Comparison of ENCODE assay signal across 31 cellular contexts in the genomic region with DNA sequence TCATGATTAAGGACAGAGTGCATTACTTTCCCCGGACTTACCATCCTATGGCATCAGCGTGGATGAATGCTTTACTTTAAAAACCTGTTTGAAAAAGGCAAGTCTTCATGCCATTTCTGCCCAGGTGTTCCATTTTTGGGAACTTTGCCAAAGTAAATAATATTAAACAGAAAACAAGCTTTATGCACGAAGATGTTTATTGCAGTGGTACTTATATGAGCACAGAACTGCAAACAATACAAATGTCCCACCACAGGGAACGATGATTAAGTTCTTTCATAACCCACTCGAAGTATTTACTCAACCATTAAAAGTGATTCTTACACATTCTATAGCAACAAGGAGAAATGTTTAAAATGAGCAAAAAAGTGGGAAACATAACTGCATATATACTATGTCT.
DNase-seq lines count a peak whose midpoint lies in the region; ATAC-seq and TF ChIP-seq lines count a peak whose summit lies in the region.
"Had no signal": no experiment of that assay in that cellular context is flagged by ENCODE, and none has a peak within 500 bp of the region (broad histone marks: within the 10 kb centered on the region; RNA-seq: fewer than 3 reads in every experiment).

No MANE protein-coding gene starts in this region.

- no peaks in the 10 kb centered on the region for H3F3A ChIP-seq in PC-3 (ENCODE audit: low read length, unreplicated experiment)

- H3K27me3 Mint-ChIP-seq in WTC11 (ENCODE audit: low read depth) = no peaks in the 10 kb centered on the region
- H3K27me3 Mint-ChIP-seq: activated CD4-positive, alpha-beta T cell treated with anti-CD3 and anti-CD28 coated beads, Interleukin-2, amount 10 ng/mL, durations not matched to agents 7 days and 5 days; stimulated activated memory B cell treated with anti-CD40 and anti-IgM and Interleukin-4, amounts not matched to agents 10 μg/mL and 1 μg/mL and 100 μg/mL, for 72 hours had no signal

- no peaks in the 10 kb centered on the region for H3K4me1 Mint-ChIP-seq in WTC11
- H3K4me1 Mint-ChIP-seq: activated B cell treated with CpG ODN at 0.5 μM for 24 hours; activated CD4-positive, alpha-beta T cell treated with anti-CD3 and anti-CD28 coated beads, Interleukin-2, amount 10 ng/mL, durations not matched to agents 7 days and 5 days; memory B cell; stimulated activated memory B cell treated with anti-CD40 and anti-IgM and Interleukin-4, amounts not matched to agents 10 μg/mL and 1 μg/mL and 100 μg/mL, for 72 hours had no signal

- no peak overlapping the region for H3K9ac ChIP-seq in PC-3 (ENCODE audit: low read length)
- H3K9ac ChIP-seq: KMS-11 had no signal

- H4K20me1 ChIP-seq in PC-3 (ENCODE audit: low read length) = no peaks in the 10 kb centered on the region

- H3K9me3 ChIP-seq in PC-3 (ENCODE audit: low read length) = no peaks in the 10 kb centered on the region
- H3K9me3 ChIP-seq: colonic mucosa, transverse colon had no signal

- H3K9me3 Mint-ChIP-seq in WTC11 = peaks cover 23% of the 10 kb centered on the region; the same call in 1 of the 2 replicates
- H3K9me3 Mint-ChIP-seq: activated B cell treated with CpG ODN at 0.5 μM for 24 hours; activated CD4-positive, alpha-beta T cell treated with anti-CD3 and anti-CD28 coated beads, Interleukin-2, amount 10 ng/mL, durations not matched to agents 7 days and 5 days; activated naive CD4-positive, alpha-beta T cell treated with anti-CD3 and anti-CD28 coated beads, Interleukin-2, amount 50 U/mL, for 72 hours; CD8-positive, alpha-beta T cell; memory B cell; nephron progenitor cell; stimulated activated memory B cell treated with anti-CD40 and anti-IgM and Interleukin-4, amounts not matched to agents 10 μg/mL and 1 μg/mL and 100 μg/mL, for 72 hours had no signal

- POLR2A ChIA-PET in PC-3 (lab: Charles Lee; ENCODE audit: unreplicated experiment) (no interaction called here), WTC11 (lab: Charles Lee) (no interaction called here)

- H3K27ac ChIP-seq in PC-3 (ENCODE audit: low read length) = peak overlapping the region; percentile 70
- H3K27ac ChIP-seq: cardiac muscle cell, colonic mucosa, HL-60, KMS-11, SK-N-MC, transverse colon had no signal

- intact Hi-C loops in PC-3 (cut with micrococcal nuclease) = no loop called here

- H3K79me2 ChIP-seq in PC-3 (ENCODE audit: low read length) = no peaks in the 10 kb centered on the region

- no peak for TF ChIP-seq CTCF in PC-3 (conservative IDR thresholded peaks at IDR 0.05; ENCODE audit: low read depth, low read length)
- no peak for TF ChIP-seq CTCF in WTC11 (IDR thresholded peaks at IDR 0.05)

- DNase-seq in COLO668 (lab: John Stamatoyannopoulos, UW; ENCODE audit: unreplicated experiment) (peak; percentile 23), HT-29 (ENCODE audit: low spot score) (peak; percentile 9), NCI-H2081 treated with DMSO at 0.1 percent for 48 hours (lab: John Stamatoyannopoulos, UW) (peak; percentile 65), PC-3 (peak; percentile 74), WTC11 (ENCODE audit: low spot score) (no peak), NCI-H510A treated with DMSO at 0.1 percent for 48 hours (lab: John Stamatoyannopoulos, UW) (no peak), amniotic stem cell (lab: John Stamatoyannopoulos, UW) (no peak)
- no peak for DNase-seq in stimulated activated CD4-positive, alpha-beta T cell treated with anti-CD3 and anti-CD28 coated beads, Interleukin-1b, Interleukin-23, amount 100 ng/mL, for 48 hours
- DNase-seq: activated B cell treated with CpG ODN at 0.5 μM for 24 hours; activated CD4-positive, alpha-beta T cell treated with anti-CD3 and anti-CD28 coated beads, Interleukin-2, amount 10 ng/mL, durations not matched to agents 7 days and 5 days; activated effector memory CD4-positive, alpha-beta T cell treated with Interleukin-2 at 50 U/mL for 16 hours; activated T-cell treated with anti-CD3 and anti-CD28 coated beads, Interleukin-2, amount 50 U/mL, for 1 hour; aorta; colonic mucosa; effector CD4-positive, alpha-beta T cell; hypothalamus; left cardiac atrium; NCI-H524 treated with DMSO at 0.1 percent for 48 hours; nephron progenitor cell; retina; RPMI8226; T-helper 1 cell; transverse colon had no signal

- H3K4me1 ChIP-seq in PC-3 (ENCODE audit: insufficient read depth, low read length) = peaks cover 16% of the 10 kb centered on the region
- H3K4me1 ChIP-seq: colonic mucosa, transverse colon had no signal

- H3K27me3 ChIP-seq in PC-3 (ENCODE audit: low read length) = no peaks in the 10 kb centered on the region
- H3K27me3 ChIP-seq: cardiac muscle cell, colonic mucosa, transverse colon had no signal

- BruUV-seq in PC-3 (replicated peaks; lab: Mats Ljungman, UMichigan) = no TSS peak

- no peak overlapping the region for H3K27ac Mint-ChIP-seq in WTC11
- H3K27ac Mint-ChIP-seq: activated B cell treated with CpG ODN at 0.5 μM for 24 hours; activated CD4-positive, alpha-beta T cell treated with anti-CD3 and anti-CD28 coated beads, Interleukin-2, amount 10 ng/mL, durations not matched to agents 7 days and 5 days; CD8-positive, alpha-beta T cell; memory B cell; nephron progenitor cell; stimulated activated memory B cell treated with anti-CD40 and anti-IgM and Interleukin-4, amounts not matched to agents 10 μg/mL and 1 μg/mL and 100 μg/mL, for 72 hours had no signal

- no peaks in the 10 kb centered on the region for H3K9me2 ChIP-seq in PC-3 (replicated peaks; ENCODE audit: low read length)

- H2AFZ ChIP-seq in PC-3 (ENCODE audit: low read length) = no peak overlapping the region

- CTCF ChIA-PET in PC-3 (lab: Charles Lee) (no interaction called here), WTC11 (lab: Charles Lee) (interaction anchor here (2.5 kb wide), 1 partner anchor 142 kb away, joined by 11 read pairs; no protein-coding TSS in a partner anchor)

- no peaks in the 10 kb centered on the region for H3K36me3 ChIP-seq in PC-3 (ENCODE audit: low read depth, low read length)
- H3K36me3 ChIP-seq: cardiac muscle cell, colonic mucosa, transverse colon had no signal

- ATAC-seq in PC-3 = no peak
- ATAC-seq in WTC11 = no peak
- ATAC-seq: activated naive CD4-positive, alpha-beta T cell treated with anti-CD3 and anti-CD28 coated beads, Interleukin-2, amount 50 U/mL, for 72 hours; CD8-positive, alpha-beta T cell; left cardiac atrium; stimulated activated memory B cell treated with anti-CD40 and anti-IgM and Interleukin-4, amounts not matched to agents 10 μg/mL and 1 μg/mL and 100 μg/mL, for 72 hours had no signal

- no peaks in the 10 kb centered on the region for H3K36me3 Mint-ChIP-seq in WTC11
- H3K36me3 Mint-ChIP-seq: activated naive CD4-positive, alpha-beta T cell treated with anti-CD3 and anti-CD28 coated beads, Interleukin-2, amount 50 U/mL, for 72 hours; CD8-positive, alpha-beta T cell; memory B cell; stimulated activated memory B cell treated with anti-CD40 and anti-IgM and Interleukin-4, amounts not matched to agents 10 μg/mL and 1 μg/mL and 100 μg/mL, for 72 hours had no signal

- H3K4me3 Mint-ChIP-seq in WTC11 = no peak overlapping the region
- H3K4me3 Mint-ChIP-seq: activated B cell treated with CpG ODN at 0.5 μM for 24 hours; activated CD4-positive, alpha-beta T cell treated with anti-CD3 and anti-CD28 coated beads, Interleukin-2, amount 10 ng/mL, durations not matched to agents 7 days and 5 days; CD8-positive, alpha-beta T cell; memory B cell; nephron progenitor cell; stimulated activated memory B cell treated with anti-CD40 and anti-IgM and Interleukin-4, amounts not matched to agents 10 μg/mL and 1 μg/mL and 100 μg/mL, for 72 hours had no signal

- H3K4me3 ChIP-seq in PC-3 (ENCODE audit: low read length) = no peak overlapping the region
- H3K4me3 ChIP-seq: cardiac muscle cell, colonic mucosa, SK-N-MC, transverse colon had no signal

- H3K4me2 ChIP-seq in PC-3 (ENCODE audit: low read length) = peak overlapping the region; percentile 26; the same call in 1 of the 2 replicates
- H3K4me2 ChIP-seq: KMS-11 had no signal

TF ChIP-seq in WTC11, 78 proteins besides CTCF, POLR2A, EP300 and RAD21 (continues in another document):
- TF ChIP-seq TCF7 (CRISPR knock-in tag; IDR thresholded peaks at IDR 0.05; ENCODE audit: low read depth) (no peak), SMAD3 (CRISPR knock-in tag; IDR thresholded peaks at IDR 0.05; ENCODE audit: borderline replicate concordance) (no peak), NR3C1 (CRISPR knock-in tag; conservative IDR thresholded peaks at IDR 0.05; ENCODE audit: low read depth) (no peak), FOXK1 (CRISPR knock-in tag; IDR thresholded peaks at IDR 0.05) (no peak), CREM (CRISPR knock-in tag; IDR thresholded peaks at IDR 0.05) (no peak), ZNF396 (CRISPR knock-in tag; IDR thresholded peaks at IDR 0.05; ENCODE audit: borderline replicate concordance) (no peak), GRHL2 (CRISPR knock-in tag; IDR thresholded peaks at IDR 0.05; ENCODE audit: insufficient replicate concordance, severe bottlenecking) (no peak), SOX15 (CRISPR knock-in tag; IDR thresholded peaks at IDR 0.05) (no peak), ZNF263 (CRISPR knock-in tag; IDR thresholded peaks at IDR 0.05; ENCODE audit: low read depth) (no peak), SP1 (CRISPR knock-in tag; conservative IDR thresholded peaks at IDR 0.05) (no peak), NFE2L1 (CRISPR knock-in tag; IDR thresholded peaks at IDR 0.05) (no peak), ZNF317 (CRISPR knock-in tag; IDR thresholded peaks at IDR 0.05; ENCODE audit: borderline replicate concordance, low read depth) (no peak), NFATC4 (CRISPR knock-in tag; IDR thresholded peaks at IDR 0.05) (no peak)
- TF ChIP-seq, protein P1, sequence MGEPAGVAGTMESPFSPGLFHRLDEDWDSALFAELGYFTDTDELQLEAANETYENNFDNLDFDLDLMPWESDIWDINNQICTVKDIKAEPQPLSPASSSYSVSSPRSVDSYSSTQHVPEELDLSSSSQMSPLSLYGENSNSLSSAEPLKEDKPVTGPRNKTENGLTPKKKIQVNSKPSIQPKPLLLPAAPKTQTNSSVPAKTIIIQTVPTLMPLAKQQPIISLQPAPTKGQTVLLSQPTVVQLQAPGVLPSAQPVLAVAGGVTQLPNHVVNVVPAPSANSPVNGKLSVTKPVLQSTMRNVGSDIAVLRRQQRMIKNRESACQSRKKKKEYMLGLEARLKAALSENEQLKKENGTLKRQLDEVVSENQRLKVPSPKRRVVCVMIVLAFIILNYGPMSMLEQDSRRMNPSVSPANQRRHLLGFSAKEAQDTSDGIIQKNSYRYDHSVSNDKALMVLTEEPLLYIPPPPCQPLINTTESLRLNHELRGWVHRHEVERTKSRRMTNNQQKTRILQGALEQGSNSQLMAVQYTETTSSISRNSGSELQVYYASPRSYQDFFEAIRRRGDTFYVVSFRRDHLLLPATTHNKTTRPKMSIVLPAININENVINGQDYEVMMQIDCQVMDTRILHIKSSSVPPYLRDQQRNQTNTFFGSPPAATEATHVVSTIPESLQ (CRISPR knock-in tag; IDR thresholded peaks at IDR 0.05) = no peak
- TF ChIP-seq, protein P2, sequence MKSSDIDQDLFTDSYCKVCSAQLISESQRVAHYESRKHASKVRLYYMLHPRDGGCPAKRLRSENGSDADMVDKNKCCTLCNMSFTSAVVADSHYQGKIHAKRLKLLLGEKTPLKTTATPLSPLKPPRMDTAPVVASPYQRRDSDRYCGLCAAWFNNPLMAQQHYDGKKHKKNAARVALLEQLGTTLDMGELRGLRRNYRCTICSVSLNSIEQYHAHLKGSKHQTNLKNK (CRISPR knock-in tag; IDR thresholded peaks at IDR 0.05) = no peak

Comparison
In these comparisons a context has a peak if more than half of its experiments do, and no peak if none do; other contexts are left out.
1. DNase-seq: peak in COLO668 (single experiment), HT-29 (single experiment), NCI-H2081 treated with DMSO at 0.1 percent for 48 hours (single experiment) and PC-3 (single experiment); none in WTC11 (single experiment), NCI-H510A treated with DMSO at 0.1 percent for 48 hours (single experiment), stimulated activated CD4-positive, alpha-beta T cell treated with anti-CD3 and anti-CD28 coated beads, Interleukin-1b, Interleukin-23, amount 100 ng/mL, for 48 hours (single experiment) and amniotic stem cell (single experiment).